ENCODE assay signal across 25 cellular contexts in genomic region chr12:74889073-74889472, GRCh38.
DNase-seq lines count a peak whose midpoint lies in the region; ATAC-seq, FAIRE-seq and TF ChIP-seq lines count a peak whose summit lies in the region.
"Had no signal": no experiment of that assay in that cellular context is flagged by ENCODE, and none has a peak within 500 bp of the region (broad histone marks: within the 10 kb centered on the region; RNA-seq: fewer than 3 reads in every experiment).

No MANE protein-coding gene starts in this region.

- no peaks in the 10 kb centered on the region for H3K36me3 Mint-ChIP-seq in activated T-cell treated with anti-CD3 and anti-CD28 coated beads, Interleukin-2, amount 50 U/mL, for 24 hours (ENCODE audit: low read depth)
- H3K36me3 Mint-ChIP-seq: activated naive CD4-positive, alpha-beta T cell treated with anti-CD3 and anti-CD28 coated beads, Interleukin-2, amount 50 U/mL, for 72 hours; naive B cell had no signal

- H3K27ac Mint-ChIP-seq in activated T-cell treated with anti-CD3 and anti-CD28 coated beads, Interleukin-2, amount 50 U/mL, for 24 hours: peak overlapping the region; percentile 4
- H3K27ac Mint-ChIP-seq: H9, naive B cell had no signal

- in situ Hi-C loops in HepG2 (cut with HindIII; ENCODE audit: extremely low pct_ligation_motif_present, low pct_unique_long_range_greater_than_20kb): no loop called here

- intact Hi-C loops in HepG2 (cut with micrococcal nuclease; ENCODE audit: unreplicated experiment): no loop called here

- ATAC-seq in RWPE2 (ENCODE audit: low read depth) (no peak), foreskin keratinocyte (no peak), GM19455 (IDR thresholded peaks at IDR 0.05; ENCODE audit: unreplicated experiment) (no peak), HepG2 (no peak)
- ATAC-seq: activated CD4-positive, CD25-positive, alpha-beta regulatory T cell treated with anti-CD3 and anti-CD28 coated beads, Interleukin-2, amount 50 U/mL, for 24 hours had no signal

- H3K4me3 Mint-ChIP-seq in activated T-cell treated with anti-CD3 and anti-CD28 coated beads, Interleukin-2, amount 50 U/mL, for 24 hours: no peak overlapping the region
- H3K4me3 Mint-ChIP-seq: H9, naive B cell had no signal

- H3K4me1 ChIP-seq in RWPE2 (ENCODE audit: insufficient read depth, poor library complexity, severe bottlenecking) (peaks cover 19% of the 10 kb centered on the region), foreskin keratinocyte (peaks cover 22% of the 10 kb centered on the region), HepG2 (ENCODE audit: insufficient read depth, low read length) (no peaks in the 10 kb centered on the region)
- H3K4me1 ChIP-seq: BLaER1 had no signal

- peaks cover 38% of the 10 kb centered on the region for H3K4me1 Mint-ChIP-seq in activated T-cell treated with anti-CD3 and anti-CD28 coated beads, Interleukin-2, amount 50 U/mL, for 24 hours (ENCODE audit: low read depth)
- H3K4me1 Mint-ChIP-seq: naive B cell had no signal

- no peak overlapping the region for H2AFZ ChIP-seq in HepG2 (ENCODE audit: low read length)

- H3K36me3 ChIP-seq in RWPE2 (ENCODE audit: low read depth) (no peaks in the 10 kb centered on the region), HepG2 (replicated peaks in 1 of 2; ENCODE audit: control insufficient read depth in 1 of 2, insufficient read depth in 2 of 2, low read length in 2 of 2) (no peaks in the 10 kb centered on the region)
- H3K36me3 ChIP-seq: BLaER1 had no signal

- no TSS peak for BruUV-seq in HepG2 (replicated peaks; lab: Mats Ljungman, UMichigan)

- H3K9me3 ChIP-seq in RWPE2 (ENCODE audit: severe bottlenecking): no peaks in the 10 kb centered on the region
- no peaks in the 10 kb centered on the region for H3K9me3 ChIP-seq in HepG2 (ENCODE audit: low read length)
- H3K9me3 ChIP-seq: BLaER1 had no signal

- no peaks in the 10 kb centered on the region for H3K79me2 ChIP-seq in HepG2 (ENCODE audit: insufficient read depth, low read length)

- no peak overlapping the region for H3K4me2 ChIP-seq in HepG2 (ENCODE audit: low read depth, low read length)
- H3K4me2 ChIP-seq: BLaER1 had no signal

- CTCF ChIA-PET in HepG2 (lab: Yijun Ruan, JAX; ENCODE audit: low intra/inter-chr PET ratio, low total read pairs): no interaction called here

- H3K27ac ChIP-seq in RWPE2 (ENCODE audit: poor library complexity, severe bottlenecking) (peak overlapping the region; percentile 80), foreskin keratinocyte (peak overlapping the region; percentile 68), temporal lobe (ENCODE audit: low read depth, low read length) (peak overlapping the region; percentile 9), HepG2 (ENCODE audit: extremely low read length, insufficient read depth, low read length) (no peak overlapping the region)
- H3K27ac ChIP-seq: BLaER1, HL-60, skin epidermis had no signal

- no peaks in the 10 kb centered on the region for H3K9me3 Mint-ChIP-seq in activated T-cell treated with anti-CD3 and anti-CD28 coated beads, Interleukin-2, amount 50 U/mL, for 24 hours

- H3K9ac ChIP-seq in HepG2 (ENCODE audit: insufficient read depth, low read depth, low read length): no peak overlapping the region
- H3K9ac ChIP-seq: BLaER1 had no signal

- no peak for TF ChIP-seq POLR2A in HepG2 (IDR thresholded peaks at IDR 0.05; ENCODE audit: insufficient read depth in 1 of 2, low read depth in 2 of 2, low read length in 2 of 2)

- FAIRE-seq in HepG2 (lab: Jason Lieb, UNC): no peak

- H3K4me3 ChIP-seq in RWPE2 (ENCODE audit: severe bottlenecking): no peak overlapping the region
- H3K4me3 ChIP-seq in HepG2 (replicated peaks in 1 of 3; ENCODE audit: insufficient read depth in 1 of 3, low read depth in 2 of 3, low read length in 3 of 3): no peak overlapping the region
- H3K4me3 ChIP-seq: BLaER1, dorsolateral prefrontal cortex, skin epidermis had no signal

- DNase-seq in activated T-cell treated with anti-CD3 and anti-CD28 coated beads, Interleukin-2, amount 50 U/mL, for 24 hours: no peak
- DNase-seq in activated T-cell treated with anti-CD3 and anti-CD28 coated beads, Interleukin-2, amount 50 U/mL, for 1 hour: no peak
- DNase-seq in RWPE2 (ENCODE audit: low spot score): no peak
- DNase-seq in foreskin keratinocyte: no peak
- no peak for DNase-seq in HepG2 (ENCODE audit: low spot score)
- no peak for DNase-seq in NCI-H2227 treated with DMSO at 0.1 percent for 48 hours (lab: John Stamatoyannopoulos, UW)
- DNase-seq: anterior cingulate cortex; COR-L47; DMS79 treated with DMSO at 0.1 percent for 48 hours; dorsolateral prefrontal cortex; H9; left cardiac atrium; mesendoderm; naive B cell; NCI-H1694 treated with DMSO at 0.1 percent for 48 hours; nucleus accumbens; SHP77; stimulated activated CD4-positive, alpha-beta T cell treated with anti-CD3 and anti-CD28 coated beads, Interleukin-1b, Interleukin-23, amount 100 ng/mL, for 48 hours had no signal

- POLR2A ChIA-PET in HepG2 (lab: Yijun Ruan, JAX): no interaction called here

- no peak for TF ChIP-seq RAD21 in HepG2 (CRISPR knock-in tag; IDR thresholded peaks at IDR 0.05)

- no peaks in the 10 kb centered on the region for H4K20me1 ChIP-seq in HepG2 (ENCODE audit: insufficient read depth, low read length)
- H4K20me1 ChIP-seq: BLaER1 had no signal

- no peak for TF ChIP-seq CTCF in RWPE2 (IDR thresholded peaks at IDR 0.05; ENCODE audit: poor library complexity, severe bottlenecking)
- TF ChIP-seq CTCF in foreskin keratinocyte (conservative IDR thresholded peaks at IDR 0.05): no peak
- TF ChIP-seq CTCF in HepG2 (CRISPR knock-in tag; IDR thresholded peaks at IDR 0.05): no peak

- no peaks in the 10 kb centered on the region for H3K27me3 Mint-ChIP-seq in activated T-cell treated with anti-CD3 and anti-CD28 coated beads, Interleukin-2, amount 50 U/mL, for 24 hours
- H3K27me3 Mint-ChIP-seq: naive B cell had no signal

- H3K27me3 ChIP-seq in RWPE2 (ENCODE audit: insufficient read depth, poor library complexity, severe bottlenecking): no peaks in the 10 kb centered on the region
- no peaks in the 10 kb centered on the region for H3K27me3 ChIP-seq in foreskin keratinocyte
- no peaks in the 10 kb centered on the region for H3K27me3 ChIP-seq in HepG2 (ENCODE audit: control insufficient read depth in 1 of 2, insufficient read depth in 2 of 2, low read length in 2 of 2)
- H3K27me3 ChIP-seq: BLaER1, dorsolateral prefrontal cortex had no signal

- WGBS in HepG2 (ENCODE audit: low lambda C conversion rate): 3% methylated on average over 2 of the region's 2 CpGs

- no peak for TF ChIP-seq EP300 in HepG2 (IDR thresholded peaks at IDR 0.05; ENCODE audit: low read depth in 2 of 2, low read length in 2 of 2)
- no peak for TF ChIP-seq EP300 in HepG2 (CRISPR knock-in tag; IDR thresholded peaks at IDR 0.05; ENCODE audit: borderline replicate concordance)

TF ChIP-seq in HepG2, 621 proteins besides CTCF, POLR2A, EP300 and RAD21 (continues in another document):
- no peak for TF ChIP-seq JDP2 (CRISPR knock-in tag; IDR thresholded peaks at IDR 0.05; ENCODE audit: borderline replicate concordance)
- no peak for TF ChIP-seq NFAT5 (CRISPR knock-in tag; IDR thresholded peaks at IDR 0.05)
- no peak for TF ChIP-seq SMARCC2 (IDR thresholded peaks at IDR 0.05)
- TF ChIP-seq NR2C2 (CRISPR knock-in tag; IDR thresholded peaks at IDR 0.05; ENCODE audit: borderline replicate concordance): no peak
- no peak for TF ChIP-seq SIN3B (IDR thresholded peaks at IDR 0.05; ENCODE audit: low read length)
- TF ChIP-seq RFXAP (CRISPR knock-in tag; IDR thresholded peaks at IDR 0.05; ENCODE audit: borderline replicate concordance): no peak
- TF ChIP-seq SIN3A (IDR thresholded peaks at IDR 0.05; ENCODE audit: borderline replicate concordance, low read depth, low read length): no peak
